8 cellular contexts compared by ENCODE assay signal in genomic region chr12:44876554-44877275, GRCh38. TPM values are rescaled to one million over a fixed set of nuclear protein-coding genes. Genes with fewer than 3 reads are reported as not detected.
DNase-seq lines count a peak whose midpoint lies in the region; ATAC-seq and TF ChIP-seq lines count a peak whose summit lies in the region.

No MANE protein-coding gene starts in this region.

- no peak for TF ChIP-seq CTCF in GM12865 (IDR thresholded peaks at IDR 0.05; ENCODE audit: insufficient read depth, low read depth, low read length, missing control alignments)
- peak; percentile 6 for TF ChIP-seq CTCF in brain microvascular endothelial cell (IDR thresholded peaks at IDR 0.05; ENCODE audit: low read depth, low read length, missing control alignments)

- peaks cover 16% of the 10 kb centered on the region for H3K27me3 ChIP-seq in brain microvascular endothelial cell (replicated peaks)

- H3K4me3 ChIP-seq in GM12865 (ENCODE audit: low read depth, low read length) (peak overlapping the region; percentile 46), brain microvascular endothelial cell (ENCODE audit: low read depth, low read length) (peak overlapping the region; percentile 50)

- H3K9me3 Mint-ChIP-seq in immature natural killer cell = peaks cover 7 to 34% (median 13%) of the 10 kb centered on the region in 6 donors

- H3K27ac ChIP-seq in brain microvascular endothelial cell = no peak overlapping the region

- H3K36me3 ChIP-seq in brain microvascular endothelial cell (replicated peaks) = no peaks in the 10 kb centered on the region

- in situ Hi-C loops in brain microvascular endothelial cell (cut with HindIII; ENCODE audit: low pct_ligation_motif_present, low sequenced_read_pairs) = no loop called here

- H3K27ac Mint-ChIP-seq in immature natural killer cell = no peak overlapping the region

- peaks cover 19 to 40% (median 23%) of the 10 kb centered on the region in 3 donors for H3K27me3 Mint-ChIP-seq in immature natural killer cell (ENCODE audit: low read depth in 3 of 3)

- H3K4me1 Mint-ChIP-seq in immature natural killer cell = peaks cover 14 to 29% of the 10 kb centered on the region in 2 donors

- peak overlapping the region; percentile 71 to 88 (median 81) for H3K4me3 Mint-ChIP-seq in immature natural killer cell

- peaks cover 4 to 6% (median 4%) of the 10 kb centered on the region in 3 donors for H3K36me3 Mint-ChIP-seq in immature natural killer cell

- ATAC-seq in HG03520 (IDR thresholded peaks at IDR 0.05; ENCODE audit: unreplicated experiment) (peak; percentile 57), HG02938 (IDR thresholded peaks at IDR 0.05; ENCODE audit: unreplicated experiment) (no peak)

- DNase-seq in GM12865 (ENCODE audit: low read depth) (peak; percentile 5), T-helper 1 cell (peak; percentile 13 to 29 (median 17)), brain microvascular endothelial cell (no peak), immature natural killer cell (peak in 1 of 3 donors; percentile 20), NCI-H2029 treated with DMSO at 0.1 percent for 48 hours (lab: John Stamatoyannopoulos, UW) (no peak)
- DNase-seq in stimulated activated CD4-positive, alpha-beta T cell treated with anti-CD3 and anti-CD28 coated beads, Interleukin-15, amount 100 ng/mL, for 24 hours = peak; percentile 57

RNA-seq across cellular contexts. Expression of gene NELL2, which starts 0.6 kb away (rescaled TPM):
- polyA plus RNA-seq in immature natural killer cell = 10 to 100 TPM in 1 of 3 donors, 1 to 10 TPM in 2; 5.5 to 15.1 (median 9.3) TPM

Comparison
In these comparisons a context has a peak if more than half of its experiments do, and no peak if none do; other contexts are left out.
1. DNase-seq: peak in GM12865 (single experiment), T-helper 1 cell (5 of 5) and stimulated activated CD4-positive, alpha-beta T cell treated with anti-CD3 and anti-CD28 coated beads, Interleukin-15, amount 100 ng/mL, for 24 hours (single experiment); none in brain microvascular endothelial cell (single experiment) and NCI-H2029 treated with DMSO at 0.1 percent for 48 hours (single experiment).